9 cellular contexts compared by ENCODE assay signal in genomic region chr15:100873029-100873677, GRCh38. TPM values are rescaled to one million over a fixed set of nuclear protein-coding genes. Genes with fewer than 3 reads are reported as not detected.
DNase-seq lines count a peak whose midpoint lies in the region; ATAC-seq and FAIRE-seq lines count a peak whose summit lies in the region.
"Had no signal": no experiment of that assay in that cellular context is flagged by ENCODE, and none has a peak within 500 bp of the region (broad histone marks: within the 10 kb centered on the region; RNA-seq: fewer than 3 reads in every experiment).

No MANE protein-coding gene starts in this region.

- intact Hi-C loops in left ventricle myocardium superior (cut with micrococcal nuclease): loop anchor here (2.0 kb wide), 1 partner anchor 246 kb away; no protein-coding TSS in a partner anchor
- intact Hi-C loops in sciatic nerve (cut with DNase I): loop anchor here (10.0 kb wide), 1 partner anchor 238 kb away; no protein-coding TSS in a partner anchor

- peak; percentile 41 for DNase-seq in COLO668 (lab: John Stamatoyannopoulos, UW; ENCODE audit: unreplicated experiment)
- peak; percentile 66 for DNase-seq in GM19239 (ENCODE audit: insufficient read length, low spot score)
- DNase-seq in KG1 (lab: John Stamatoyannopoulos, UW): peak; percentile 28
- peak; percentile 74 for DNase-seq in RPMI8226
- DNase-seq in amygdala (lab: John Stamatoyannopoulos, UW): peak in 36 of 56 donors; percentile 4 to 88 (median 32)
- DNase-seq in left ventricle myocardium superior: no peak
- peak; percentile 73 for DNase-seq in sciatic nerve (ENCODE audit: low spot score)
- DNase-seq in NCI-H1048 (lab: John Stamatoyannopoulos, UW): no peak

- FAIRE-seq in GM19239 (lab: Jason Lieb, UNC): peak; percentile 88

- ATAC-seq in left ventricle myocardium superior (peak; percentile 73), sciatic nerve (peak; percentile 89)

RNA-seq across cellular contexts. Expression of gene ALDH1A3, which starts 6.5 kb away (rescaled TPM):
- total RNA-seq in left ventricle myocardium superior (6.8 TPM), sciatic nerve (48.3 TPM)
- total RNA-seq: activated CD8-positive, alpha-beta memory T cell treated with anti-CD3 and anti-CD28 coated beads for 36 hours had no signal

RNA-seq across cellular contexts. Expression of gene LRRK1, which starts 46.0 kb away (rescaled TPM):
- total RNA-seq in left ventricle myocardium superior: 2.3 TPM
- 24.9 TPM for total RNA-seq in sciatic nerve

Comparison
In these comparisons a context has a peak if more than half of its experiments do, and no peak if none do; other contexts are left out.
1. DNase-seq: peak in COLO668 (single experiment), GM19239 (single experiment), KG1 (single experiment), RPMI8226 (single experiment), amygdala (36 of 56) and sciatic nerve (single experiment); none in left ventricle myocardium superior (single experiment) and NCI-H1048 (single experiment).